ENCODE assay signal across 1 cellular context in genomic region chr19:55640577-55641375, GRCh38.
TF ChIP-seq lines count a peak whose summit lies in the region.

Gene ZNF580, plus strand, starts transcription at chr19:55641002. Its CDS starts 1,507 bp downstream, at chr19:55642509.

TF ChIP-seq in GM12878, 131 proteins besides CTCF, POLR2A, EP300 and RAD21 (continued from another document):
- TF ChIP-seq SKIL (IDR thresholded peaks at IDR 0.05; ENCODE audit: low read depth, poor library complexity, severe bottlenecking) (no peak), ZNF24 (IDR thresholded peaks at IDR 0.05) (peak; percentile 54; the same call in 1 of the 2 replicates), REST (IDR thresholded peaks at IDR 0.05; ENCODE audit: low read depth, low read length) (no peak), HDAC2 (IDR thresholded peaks at IDR 0.05) (no peak), SIX5 (IDR thresholded peaks at IDR 0.05; ENCODE audit: low read depth, low read length, severe bottlenecking) (peak; percentile 39), ZBED1 (IDR thresholded peaks at IDR 0.05; ENCODE audit: borderline replicate concordance) (no peak), NR2F1 (conservative IDR thresholded peaks at IDR 0.05) (0 out of 2 replicates have a peak, but pooled peaks have one; percentile 22), NR2C1 (IDR thresholded peaks at IDR 0.05) (peak; percentile 43; the same call in 1 of the 2 replicates), HCFC1 (IDR thresholded peaks at IDR 0.05; ENCODE audit: low read length) (peak; percentile 57; the same call in 1 of the 2 replicates), IKZF1 (conservative IDR thresholded peaks at IDR 0.05) (peak; percentile 33; the same call in 1 of the 2 replicates), CREM (IDR thresholded peaks at IDR 0.05; ENCODE audit: low read depth) (0 out of 2 replicates have a peak, but pooled peaks have one; percentile 7), GABPA (IDR thresholded peaks at IDR 0.05; ENCODE audit: low read depth) (peak; percentile 60; the same call in 1 of the 2 replicates), NR2C2 (IDR thresholded peaks at IDR 0.05; ENCODE audit: borderline replicate concordance, control insufficient read depth, insufficient read length, low read depth) (no peak), ZNF687 (IDR thresholded peaks at IDR 0.05) (peak; percentile 32; the same call in 1 of the 2 replicates), PML (IDR thresholded peaks at IDR 0.05; ENCODE audit: low read length) (no peak), STAT3 (IDR thresholded peaks at IDR 0.05; ENCODE audit: low read depth, low read length) (no peak), NFIC (IDR thresholded peaks at IDR 0.05; ENCODE audit: low read depth, low read length) (no peak), SP1 (IDR thresholded peaks at IDR 0.05; ENCODE audit: low read depth, low read length) (no peak), GATAD2B (conservative IDR thresholded peaks at IDR 0.05; ENCODE audit: low read depth) (no peak; the same call in 1 of the 2 replicates)
